In the genomic region with DNA sequence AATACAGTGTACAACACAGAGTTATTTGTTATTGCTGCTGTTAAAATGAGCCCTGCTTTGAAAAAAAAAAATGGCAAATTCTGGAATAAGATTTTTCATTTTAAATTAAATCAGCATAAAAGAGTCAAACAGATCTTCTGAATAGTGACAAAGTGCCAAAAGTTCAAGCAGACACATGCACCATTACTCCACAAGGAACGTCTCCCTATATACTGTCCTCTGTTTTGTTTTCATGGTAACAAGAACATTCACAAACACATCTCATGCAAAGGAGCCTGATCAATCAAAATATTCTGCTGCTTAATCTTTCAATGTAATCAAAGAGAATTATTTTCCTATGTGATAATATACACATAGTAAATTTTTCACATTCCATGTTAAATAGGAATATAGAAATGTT, we compare ENCODE assay signal across 14 cellular contexts. TPM values are rescaled to one million over a fixed set of nuclear protein-coding genes. Genes with fewer than 3 reads are reported as not detected.
DNase-seq lines count a peak whose midpoint lies in the region; ATAC-seq and TF ChIP-seq lines count a peak whose summit lies in the region.
"Had no signal": no experiment of that assay in that cellular context is flagged by ENCODE, and none has a peak within 500 bp of the region (broad histone marks: within the 10 kb centered on the region; RNA-seq: fewer than 3 reads in every experiment).

No MANE protein-coding gene starts in this region.

- no peak for TF ChIP-seq CTCF in CD4-positive, alpha-beta T cell (IDR thresholded peaks at IDR 0.05)
- no peak for TF ChIP-seq CTCF in GM12865 (IDR thresholded peaks at IDR 0.05; ENCODE audit: insufficient read depth, low read depth, low read length, missing control alignments)

- POLR2A ChIA-PET in CD4-positive, alpha-beta T cell (lab: Charles Lee), result interaction anchor here (0.6 to 11.2 kb wide), 9 partner anchors 7 to 250 kb away, joined by 3 to 382 read pairs (median 19); no protein-coding TSS in a partner anchor

- peak overlapping the region; percentile 99 for H3K4me3 Mint-ChIP-seq in CD4-positive, alpha-beta T cell
- H3K4me3 Mint-ChIP-seq in activated T-helper 1 cell treated with anti-CD3 and anti-CD28 coated beads, Interleukin-12 subunit alpha, Interleukin-12 subunit beta, Interleukin-2, Interleukin-4 antibody, amounts not matched to agents 30 ng/mL and 10 ng/mL and 1 ng/mL, durations not matched to agents 14 hours and 24 hours and 36 hours, result peak overlapping the region; percentile 96
- no peak overlapping the region for H3K4me3 Mint-ChIP-seq in memory B cell

- H3K4me3 ChIP-seq in GM12865 (ENCODE audit: low read depth, low read length), result peak overlapping the region; percentile 97
- H3K4me3 ChIP-seq: testis had no signal

- H3K36me3 Mint-ChIP-seq in CD4-positive, alpha-beta T cell (ENCODE audit: low read depth), result peaks cover 44% of the 10 kb centered on the region
- H3K36me3 Mint-ChIP-seq in activated T-helper 1 cell treated with anti-CD3 and anti-CD28 coated beads, Interleukin-12 subunit alpha, Interleukin-12 subunit beta, Interleukin-2, Interleukin-4 antibody, amounts not matched to agents 30 ng/mL and 10 ng/mL and 1 ng/mL, durations not matched to agents 14 hours and 24 hours and 36 hours (ENCODE audit: low read depth), result peaks cover 16% of the 10 kb centered on the region
- H3K36me3 Mint-ChIP-seq in memory B cell, result no peaks in the 10 kb centered on the region

- DNase-seq in CD4-positive, alpha-beta T cell, result no peak
- DNase-seq in GM12865 (ENCODE audit: low read depth), result no peak
- no peak for DNase-seq in activated T-helper 1 cell treated with anti-CD3 and anti-CD28 coated beads, Interleukin-12 subunit alpha, Interleukin-12 subunit beta, Interleukin-2, Interleukin-4 antibody, amounts not matched to agents 30 ng/mL and 10 ng/mL and 1 ng/mL, durations not matched to agents 14 hours and 24 hours and 36 hours (ENCODE audit: low spot score)
- DNase-seq in memory B cell (ENCODE audit: low spot score in 2 of 2), result no peak
- no peak for DNase-seq in mucosa of gallbladder (ENCODE audit: low spot score)
- DNase-seq in MV-4-11 (lab: John Stamatoyannopoulos, UW), result no peak
- DNase-seq in NCI-H446 (lab: John Stamatoyannopoulos, UW), result no peak
- DNase-seq: glutamatergic neuron, NCI-H1048, T-helper 9 cell, testis had no signal

- H3K9me3 Mint-ChIP-seq in CD4-positive, alpha-beta T cell, result no peaks in the 10 kb centered on the region
- H3K9me3 Mint-ChIP-seq in activated T-helper 1 cell treated with anti-CD3 and anti-CD28 coated beads, Interleukin-12 subunit alpha, Interleukin-12 subunit beta, Interleukin-2, Interleukin-4 antibody, amounts not matched to agents 30 ng/mL and 10 ng/mL and 1 ng/mL, durations not matched to agents 14 hours and 24 hours and 36 hours, result no peaks in the 10 kb centered on the region
- no peaks in the 10 kb centered on the region for H3K9me3 Mint-ChIP-seq in memory B cell
- H3K9me3 Mint-ChIP-seq: neural crest cell had no signal

- ATAC-seq in CD4-positive, alpha-beta T cell (ENCODE audit: poor library complexity), result no peak
- ATAC-seq in memory B cell (ENCODE audit: low read depth), result no peak
- ATAC-seq in HG03095 (IDR thresholded peaks at IDR 0.05; ENCODE audit: unreplicated experiment), result no peak
- ATAC-seq: left lobe of liver had no signal

- peak overlapping the region; percentile 98 for H3K27ac Mint-ChIP-seq in CD4-positive, alpha-beta T cell
- peak overlapping the region; percentile 100 for H3K27ac Mint-ChIP-seq in activated T-helper 1 cell treated with anti-CD3 and anti-CD28 coated beads, Interleukin-12 subunit alpha, Interleukin-12 subunit beta, Interleukin-2, Interleukin-4 antibody, amounts not matched to agents 30 ng/mL and 10 ng/mL and 1 ng/mL, durations not matched to agents 14 hours and 24 hours and 36 hours
- peak overlapping the region; percentile 98 for H3K27ac Mint-ChIP-seq in memory B cell

- H3K27me3 ChIP-seq in CD4-positive, alpha-beta T cell (ENCODE audit: control insufficient read depth, insufficient read depth, low read length), result no peaks in the 10 kb centered on the region
- H3K27me3 ChIP-seq: testis had no signal

- H3K4me1 Mint-ChIP-seq in CD4-positive, alpha-beta T cell (ENCODE audit: low read depth), result peaks cover 71% of the 10 kb centered on the region
- peaks cover 71% of the 10 kb centered on the region for H3K4me1 Mint-ChIP-seq in activated T-helper 1 cell treated with anti-CD3 and anti-CD28 coated beads, Interleukin-12 subunit alpha, Interleukin-12 subunit beta, Interleukin-2, Interleukin-4 antibody, amounts not matched to agents 30 ng/mL and 10 ng/mL and 1 ng/mL, durations not matched to agents 14 hours and 24 hours and 36 hours (ENCODE audit: low read depth)
- H3K4me1 Mint-ChIP-seq in memory B cell, result peaks cover 27% of the 10 kb centered on the region

- no peaks in the 10 kb centered on the region for H3K9me3 ChIP-seq in CD4-positive, alpha-beta T cell (ENCODE audit: control insufficient read depth, low read length)
- H3K9me3 ChIP-seq: testis had no signal

- intact Hi-C loops in CD4-positive, alpha-beta T cell (cut with DNase I, micrococcal nuclease), result loop anchor here in 1 of 2 experiments (5.0 kb wide), 2 partner anchors 195 to 375 kb away; no protein-coding TSS in a partner anchor
- intact Hi-C loops in activated T-helper 1 cell treated with anti-CD3 and anti-CD28 coated beads, Interleukin-12 subunit alpha, Interleukin-12 subunit beta, Interleukin-2, Interleukin-4 antibody, amounts not matched to agents 30 ng/mL and 10 ng/mL and 1 ng/mL, durations not matched to agents 14 hours and 24 hours and 36 hours (cut with micrococcal nuclease), result loop anchor here (5.0 to 10.0 kb wide), 6 partner anchors 170 to 1410 kb away; partner anchors contain the start of gene SF3B5

- peaks cover 5% of the 10 kb centered on the region for H3K27me3 Mint-ChIP-seq in CD4-positive, alpha-beta T cell
- H3K27me3 Mint-ChIP-seq in activated T-helper 1 cell treated with anti-CD3 and anti-CD28 coated beads, Interleukin-12 subunit alpha, Interleukin-12 subunit beta, Interleukin-2, Interleukin-4 antibody, amounts not matched to agents 30 ng/mL and 10 ng/mL and 1 ng/mL, durations not matched to agents 14 hours and 24 hours and 36 hours (ENCODE audit: insufficient read depth), result peaks cover 6% of the 10 kb centered on the region
- no peaks in the 10 kb centered on the region for H3K27me3 Mint-ChIP-seq in memory B cell

- peak overlapping the region; percentile 100 for H3K27ac ChIP-seq in CD4-positive, alpha-beta T cell (ENCODE audit: low read depth, low read length)
- H3K27ac ChIP-seq: testis had no signal

- CTCF ChIA-PET in CD4-positive, alpha-beta T cell (lab: Charles Lee), result interaction anchor here (0.9 to 1.5 kb wide), 2 partner anchors 9 to 15 kb away, joined by 3 to 5 read pairs; no protein-coding TSS in a partner anchor

RNA-seq across cellular contexts. Expression of gene HIVEP2, which starts 2.7 kb away (rescaled TPM):
- total RNA-seq in CD4-positive, alpha-beta T cell, result 10 to 100 TPM; 48.4 to 48.6 TPM
- total RNA-seq in activated T-helper 1 cell treated with anti-CD3 and anti-CD28 coated beads, Interleukin-12 subunit alpha, Interleukin-12 subunit beta, Interleukin-2, Interleukin-4 antibody, amounts not matched to agents 30 ng/mL and 10 ng/mL and 1 ng/mL, durations not matched to agents 14 hours and 24 hours and 36 hours, result 33.9 and 38.4 TPM in 2 replicates
- 16.5 TPM for total RNA-seq in mucosa of gallbladder
